16 cellular contexts compared by ENCODE assay signal in the genomic region with DNA sequence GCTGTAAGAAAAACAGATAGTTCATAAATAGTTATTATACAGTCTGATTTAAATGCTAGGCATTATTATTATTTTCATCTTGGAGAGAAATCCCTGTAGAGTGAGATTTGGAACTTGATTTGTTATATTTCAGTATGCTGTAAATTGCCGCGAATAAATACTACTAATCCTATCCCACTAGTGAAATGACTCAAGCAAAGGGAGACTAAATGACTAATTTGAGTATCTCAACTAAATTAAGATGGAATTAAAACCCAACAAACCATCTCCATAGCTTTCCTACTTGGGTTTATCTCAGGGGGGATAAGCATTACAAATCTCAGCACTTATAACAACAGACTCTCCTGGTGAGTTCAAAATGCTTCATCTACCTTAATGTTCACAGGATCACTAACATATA.
DNase-seq lines count a peak whose midpoint lies in the region; ATAC-seq and TF ChIP-seq lines count a peak whose summit lies in the region.
"Had no signal": no experiment of that assay in that cellular context is flagged by ENCODE, and none has a peak within 500 bp of the region (broad histone marks: within the 10 kb centered on the region; RNA-seq: fewer than 3 reads in every experiment).

No MANE protein-coding gene starts in this region.

- H3K36me3 ChIP-seq in gastrocnemius medialis = no peaks in the 10 kb centered on the region
- H3K36me3 ChIP-seq in WERI-Rb-1 = no peaks in the 10 kb centered on the region

- H3K4me3 ChIP-seq in NB4 (ENCODE audit: low read depth, low read length) (peak overlapping the region; percentile 91), gastrocnemius medialis (peak overlapping the region in 1 of 4 donors; percentile 50), WERI-Rb-1 (ENCODE audit: low read depth, low read length) (no peak overlapping the region)

- intact Hi-C loops in dendritic cell treated with granulocyte-macrophage colony-stimulating factor and Interleukin-4, amounts not matched to agents 40 ng/mL and 50 ng/mL, for 4 days (cut with micrococcal nuclease) = no loop called here
- intact Hi-C loops in gastrocnemius medialis (cut with DNase I; ENCODE audit: low total_unique reads) = no loop called here

- H3K9me3 Mint-ChIP-seq in dendritic cell treated with granulocyte-macrophage colony-stimulating factor and Interleukin-4, amounts not matched to agents 40 ng/mL and 50 ng/mL, for 4 days = no peaks in the 10 kb centered on the region
- H3K9me3 Mint-ChIP-seq: CD8-positive, alpha-beta T cell had no signal

- TF ChIP-seq POLR2A in NB4 (IDR thresholded peaks at IDR 0.05; ENCODE audit: extremely low read depth, insufficient read length) (no peak), gastrocnemius medialis (IDR thresholded peaks at IDR 0.05) (no peak)

- peaks cover 34% of the 10 kb centered on the region for H3K4me1 Mint-ChIP-seq in dendritic cell treated with granulocyte-macrophage colony-stimulating factor and Interleukin-4, amounts not matched to agents 40 ng/mL and 50 ng/mL, for 4 days (ENCODE audit: low read depth)

- H3K27ac Mint-ChIP-seq in dendritic cell treated with granulocyte-macrophage colony-stimulating factor and Interleukin-4, amounts not matched to agents 40 ng/mL and 50 ng/mL, for 4 days = no peak overlapping the region
- H3K27ac Mint-ChIP-seq: CD8-positive, alpha-beta T cell had no signal

- ATAC-seq in gastrocnemius medialis = no peak
- ATAC-seq: CD8-positive, alpha-beta T cell; HCT116 had no signal

- TF ChIP-seq CTCF in NB4 (IDR thresholded peaks at IDR 0.05; ENCODE audit: low read depth, low read length) = no peak
- TF ChIP-seq CTCF in gastrocnemius medialis (IDR thresholded peaks at IDR 0.05 in 4 of 5, conservative IDR thresholded peaks at IDR 0.05 in 1 of 5) = no peak
- TF ChIP-seq CTCF in WERI-Rb-1 (IDR thresholded peaks at IDR 0.05; ENCODE audit: low read depth, low read length) = no peak

- no peaks in the 10 kb centered on the region for H3K27me3 Mint-ChIP-seq in dendritic cell treated with granulocyte-macrophage colony-stimulating factor and Interleukin-4, amounts not matched to agents 40 ng/mL and 50 ng/mL, for 4 days

- H3K4me1 ChIP-seq in gastrocnemius medialis = no peaks in the 10 kb centered on the region

- in situ Hi-C loops in gastrocnemius medialis (cut with MboI; ENCODE audit: low sequenced_read_pairs in 4 of 4) = no loop called here

- no peaks in the 10 kb centered on the region for H3K36me3 Mint-ChIP-seq in dendritic cell treated with granulocyte-macrophage colony-stimulating factor and Interleukin-4, amounts not matched to agents 40 ng/mL and 50 ng/mL, for 4 days (ENCODE audit: low read depth)
- H3K36me3 Mint-ChIP-seq: CD8-positive, alpha-beta T cell had no signal

- peak; percentile 19 for DNase-seq in ELR (ENCODE audit: low read depth)
- no peak for DNase-seq in NB4 (ENCODE audit: low read depth)
- DNase-seq in gastrocnemius medialis = no peak
- no peak for DNase-seq in NCI-H510A treated with DMSO at 0.1 percent for 48 hours (lab: John Stamatoyannopoulos, UW)
- no peak for DNase-seq in WERI-Rb-1
- DNase-seq in mesenteric fat pad (ENCODE audit: low spot score) = no peak
- DNase-seq in CD1c-positive myeloid dendritic cell (ENCODE audit: extremely low spot score) = no peak
- DNase-seq: ACHN; CD8-positive, alpha-beta T cell; NCI-H1092; NCI-H1694 treated with DMSO at 0.1 percent for 48 hours; NCI-H446; NCI-H774; SIG-M5 had no signal

- H3K9me3 ChIP-seq in gastrocnemius medialis (no peaks in the 10 kb centered on the region), WERI-Rb-1 (ENCODE audit: severe bottlenecking) (no peaks in the 10 kb centered on the region)

- H3K4me3 Mint-ChIP-seq in dendritic cell treated with granulocyte-macrophage colony-stimulating factor and Interleukin-4, amounts not matched to agents 40 ng/mL and 50 ng/mL, for 4 days = peak overlapping the region; percentile 39
- H3K4me3 Mint-ChIP-seq: CD8-positive, alpha-beta T cell had no signal

- H3K27me3 ChIP-seq in gastrocnemius medialis (no peaks in the 10 kb centered on the region), WERI-Rb-1 (ENCODE audit: insufficient read depth, low read depth, severe bottlenecking) (no peaks in the 10 kb centered on the region)

- peak overlapping the region in 3 of 4 donors; percentile 46 to 71 (median 63) for H3K27ac ChIP-seq in gastrocnemius medialis
- H3K27ac ChIP-seq in WERI-Rb-1 = no peak overlapping the region
